3 cellular contexts compared by ENCODE assay signal in genomic region chr14:87391066-87391465, GRCh38.
"Had no signal": no experiment of that assay in that cellular context is flagged by ENCODE, and none has a peak within 500 bp of the region (broad histone marks: within the 10 kb centered on the region; RNA-seq: fewer than 3 reads in every experiment).

No MANE protein-coding gene starts in this region.

- DNase-seq: GDM1, GF-D8 had no signal

- H3K4me3 ChIP-seq: GM12878 had no signal
